In genomic region chr21:46491553-46491952, GRCh38 we compare ENCODE assay signal across 22 cellular contexts.
"Had no signal": no experiment of that assay in that cellular context is flagged by ENCODE, and none has a peak within 500 bp of the region (broad histone marks: within the 10 kb centered on the region; RNA-seq: fewer than 3 reads in every experiment).

No MANE protein-coding gene starts in this region.

- H3K4me3 Mint-ChIP-seq: memory B cell; stimulated activated memory B cell treated with anti-CD40 and anti-IgM and Interleukin-4, amounts not matched to agents 10 μg/mL and 1 μg/mL and 100 μg/mL, for 72 hours; stimulated activated naive CD8-positive, alpha-beta T cell treated with anti-CD3 and anti-CD28 coated beads, Interleukin-15, amount 100 ng/mL, for 72 hours; type B pancreatic cell had no signal

- H3K4me3 ChIP-seq: left ventricle myocardium inferior, lung, mucosa of descending colon, ovary, right atrium auricular region, right lobe of liver, smooth muscle cell, tibial nerve, uterus had no signal

- H3K27ac ChIP-seq: left ventricle myocardium inferior, ovary, right atrium auricular region, right lobe of liver, tibial nerve, uterus had no signal

- H3K27me3 Mint-ChIP-seq: memory B cell; progenitor cell of endocrine pancreas; stimulated activated memory B cell treated with anti-CD40 and anti-IgM and Interleukin-4, amounts not matched to agents 10 μg/mL and 1 μg/mL and 100 μg/mL, for 72 hours; stimulated activated naive CD8-positive, alpha-beta T cell treated with anti-CD3 and anti-CD28 coated beads, Interleukin-15, amount 100 ng/mL, for 72 hours; type B pancreatic cell had no signal

- H3K36me3 ChIP-seq: ovary had no signal

- H3K27ac Mint-ChIP-seq: memory B cell; progenitor cell of endocrine pancreas; stimulated activated memory B cell treated with anti-CD40 and anti-IgM and Interleukin-4, amounts not matched to agents 10 μg/mL and 1 μg/mL and 100 μg/mL, for 72 hours; type B pancreatic cell had no signal

- H3K4me1 ChIP-seq: right atrium auricular region, right lobe of liver, uterus had no signal

- H3K4me1 Mint-ChIP-seq: memory B cell; stimulated activated memory B cell treated with anti-CD40 and anti-IgM and Interleukin-4, amounts not matched to agents 10 μg/mL and 1 μg/mL and 100 μg/mL, for 72 hours had no signal

- H3K27me3 ChIP-seq: ovary, right atrium auricular region, right lobe of liver, tibial nerve, uterus had no signal

- ATAC-seq: mucosa of descending colon; right lobe of liver; stimulated activated memory B cell treated with anti-CD40 and anti-IgM and Interleukin-4, amounts not matched to agents 10 μg/mL and 1 μg/mL and 100 μg/mL, for 72 hours; stimulated activated naive CD8-positive, alpha-beta T cell treated with anti-CD3 and anti-CD28 coated beads, Interleukin-15, amount 100 ng/mL, for 72 hours had no signal

- DNase-seq: hippocampal formation; left ventricle myocardium inferior; midbrain; mucosa of descending colon; ovary; right lobe of liver; stimulated activated CD4-positive, alpha-beta T cell treated with anti-CD3 and anti-CD28 coated beads, Interleukin-1b, Interleukin-23, amount 100 ng/mL, for 48 hours; stimulated activated CD4-positive, alpha-beta T cell treated with anti-CD3 and anti-CD28 coated beads, Interleukin-2, amount 100 ng/mL, for 48 hours; stimulated activated CD4-positive, alpha-beta T cell treated with anti-CD3 and anti-CD28 coated beads, Interleukin-4, amount 100 ng/mL, for 4 hours; stimulated activated CD8-positive, alpha-beta memory T cell treated with anti-CD3 and anti-CD28 coated beads, Interleukin-4, amount 100 ng/mL, for 48 hours; stimulated activated naive CD4-positive, alpha-beta T cell treated with Interleukin-2 at 50 U/mL for 16 hours; stimulated activated naive CD8-positive, alpha-beta T cell treated with anti-CD3 and anti-CD28 coated beads, Interleukin-15, amount 100 ng/mL, for 72 hours; substantia nigra; uterus had no signal

- H3K4me2 ChIP-seq: smooth muscle cell had no signal

- H3K9me3 ChIP-seq: left ventricle myocardium inferior, mucosa of descending colon, ovary, right atrium auricular region, right lobe of liver, uterus had no signal

- H3K9me3 Mint-ChIP-seq: stimulated activated memory B cell treated with anti-CD40 and anti-IgM and Interleukin-4, amounts not matched to agents 10 μg/mL and 1 μg/mL and 100 μg/mL, for 72 hours; stimulated activated naive CD8-positive, alpha-beta T cell treated with anti-CD3 and anti-CD28 coated beads, Interleukin-15, amount 100 ng/mL, for 72 hours; type B pancreatic cell had no signal
